In genomic region chr2:134154269-134154668, GRCh38 we compare ENCODE assay signal across 14 cellular contexts.
DNase-seq lines count a peak whose midpoint lies in the region; ATAC-seq, FAIRE-seq and TF ChIP-seq lines count a peak whose summit lies in the region.
"Had no signal": no experiment of that assay in that cellular context is flagged by ENCODE, and none has a peak within 500 bp of the region (broad histone marks: within the 10 kb centered on the region; RNA-seq: fewer than 3 reads in every experiment).

No MANE protein-coding gene starts in this region.

- H3K4me1 ChIP-seq in DOHH2 (ENCODE audit: control insufficient read depth, low read length) = peaks cover 29% of the 10 kb centered on the region
- H3K4me1 ChIP-seq in GM12878 (ENCODE audit: control insufficient read depth, insufficient read depth, low read length) = peaks cover 35% of the 10 kb centered on the region
- H3K4me1 ChIP-seq: tibial artery had no signal

- DNase-seq in GM12878 (ENCODE audit: low read depth, low spot score) (peak; percentile 36), T-helper 2 cell (no peak), cerebellar cortex (ENCODE audit: low spot score) (no peak), RPMI8226 (no peak), NCI-H1694 (lab: John Stamatoyannopoulos, UW) (no peak)
- DNase-seq: activated CD4-positive, alpha-beta memory T cell treated with anti-CD3 and anti-CD28 coated beads for 36 hours; CD4-positive, alpha-beta T cell; H9; NCI-H2227 treated with DMSO at 0.1 percent for 48 hours had no signal

- no peak overlapping the region for H3K9ac ChIP-seq in GM12878 (ENCODE audit: control insufficient read depth, insufficient read depth, low read length)

- 41% methylated on average over 7 of the region's 7 CpGs for WGBS in GM12878 (ENCODE audit: insufficient coverage, insufficient replicate concordance, low lambda C conversion rate, missing lambda C conversion rate)

- in situ Hi-C loops in GM12878 (cut with MboI) = no loop called here

- SMC1A ChIA-PET in GM12878 (lab: Charles Lee; ENCODE audit: uncharacterized antibody, unreplicated experiment) = interaction anchor here (1.1 to 4.0 kb wide), 6 partner anchors 10 to 77 kb away, joined by 3 to 20 read pairs (median 4); no protein-coding TSS in a partner anchor

- no peak for TF ChIP-seq RAD21 in GM12878 (IDR thresholded peaks at IDR 0.05; ENCODE audit: insufficient read depth, low read depth, low read length)

- H3K9me3 ChIP-seq in DOHH2 (ENCODE audit: control insufficient read depth, insufficient read depth, low read length) (no peaks in the 10 kb centered on the region), GM12878 (replicated peaks; ENCODE audit: control insufficient read depth, insufficient read depth, low read length) (no peaks in the 10 kb centered on the region)
- H3K9me3 ChIP-seq: tibial artery had no signal

- peak; percentile 78 for FAIRE-seq in GM12878 (lab: Jason Lieb, UNC)
- FAIRE-seq: islet of Langerhans had no signal

- CTCF ChIA-PET in GM12878 (lab: Yijun Ruan, JAX) = interaction anchor here (1.7 to 1.8 kb wide), 2 partner anchors 53 to 258 kb away, joined by 4 to 7 read pairs; no protein-coding TSS in a partner anchor

- intact Hi-C loops in GM12878 (cut with micrococcal nuclease; ENCODE audit: unreplicated experiment) = no loop called here

- POLR2A ChIA-PET in GM12878 (lab: Charles Lee) = no interaction called here

- no peaks in the 10 kb centered on the region for H3K9me2 ChIP-seq in DOHH2 (replicated peaks; ENCODE audit: control insufficient read depth, low read length)

- no TSS peak for BruUV-seq in GM12878 (replicated peaks; lab: Mats Ljungman, UMichigan)

- no peak for TF ChIP-seq EP300 in GM12878 (IDR thresholded peaks at IDR 0.05; ENCODE audit: borderline replicate concordance in 1 of 2, control insufficient read depth in 1 of 2, low read depth in 2 of 2, low read length in 2 of 2)

- no peaks in the 10 kb centered on the region for H3F3A ChIP-seq in DOHH2 (ENCODE audit: control insufficient read depth, insufficient read depth)

- TF ChIP-seq POLR2A in GM12878 (IDR thresholded peaks at IDR 0.05; ENCODE audit: low read depth, low read length) = no peak; the same call in 1 of the 2 replicates

- H4K20me1 ChIP-seq in DOHH2 (ENCODE audit: control insufficient read depth, insufficient read depth, low read depth, low read length) = peaks cover 7% of the 10 kb centered on the region; the same call in 1 of the 2 replicates
- H4K20me1 ChIP-seq in GM12878 (ENCODE audit: control insufficient read depth, insufficient read depth) = peaks cover 12% of the 10 kb centered on the region; the same call in 1 of the 2 replicates

- RAD21 ChIA-PET in GM12878 (lab: Charles Lee; ENCODE audit: unreplicated experiment) = interaction anchor here (0.9 to 1.5 kb wide), 2 partner anchors 36 to 258 kb away, joined by 3 read pairs; no protein-coding TSS in a partner anchor

- TF ChIP-seq CTCF in DOHH2 (IDR thresholded peaks at IDR 0.05; ENCODE audit: low read depth, low read length, poor library complexity, severe bottlenecking) (no peak), GM12878 (IDR thresholded peaks at IDR 0.05 in 2 of 3, conservative IDR thresholded peaks at IDR 0.05 in 1 of 3; ENCODE audit: control insufficient read depth in 2 of 3, extremely low read depth in 1 of 3, insufficient read depth in 1 of 3, low read depth in 3 of 3, low read length in 3 of 3) (no peak)

- H3K4me2 ChIP-seq in DOHH2 (ENCODE audit: low read length) (peak overlapping the region; percentile 10; the same call in 1 of the 2 replicates), GM12878 (ENCODE audit: control insufficient read depth, insufficient read depth) (peak overlapping the region; percentile 67)

- no peak overlapping the region for H3K4me3 ChIP-seq in DOHH2 (ENCODE audit: low read length)
- no peak overlapping the region for H3K4me3 ChIP-seq in GM12878
- H3K4me3 ChIP-seq: tibial artery had no signal

- H2AFZ ChIP-seq in GM12878 (ENCODE audit: control insufficient read depth, low read depth, low read length) = no peak overlapping the region

- H3K27me3 ChIP-seq in DOHH2 (ENCODE audit: control insufficient read depth, low read length) (no peaks in the 10 kb centered on the region), GM12878 (replicated peaks in 1 of 2; ENCODE audit: control insufficient read depth in 2 of 2, insufficient read depth in 2 of 2, low read length in 1 of 2) (no peaks in the 10 kb centered on the region)
- H3K27me3 ChIP-seq: tibial artery had no signal

- ATAC-seq in GM19468 (IDR thresholded peaks at IDR 0.05; ENCODE audit: extremely low read depth, unreplicated experiment) (peak; percentile 54), HG03103 (IDR thresholded peaks at IDR 0.05; ENCODE audit: low read depth, unreplicated experiment) (peak; percentile 41), GM12878 (peak; percentile 86)

- H3K79me2 ChIP-seq in DOHH2 (ENCODE audit: control insufficient read depth, low read length) = peaks cover 80% of the 10 kb centered on the region
- H3K79me2 ChIP-seq in GM12878 (ENCODE audit: control insufficient read depth, insufficient read depth, low read length) = peaks cover 79% of the 10 kb centered on the region

- H3K36me3 ChIP-seq in DOHH2 (ENCODE audit: control insufficient read depth, low read length) = peaks cover 3% of the 10 kb centered on the region; the same call in 1 of the 2 replicates
- H3K36me3 ChIP-seq in GM12878 (ENCODE audit: control insufficient read depth in 2 of 2, insufficient read depth in 2 of 2, low read length in 1 of 2) = peaks cover 4 to 6% of the 10 kb centered on the region in 2 experiments; a peak in 2 of 4 replicates

- no peak overlapping the region; the same call in 1 of the 2 replicates for H3K27ac ChIP-seq in DOHH2 (ENCODE audit: low read depth, low read length)
- peak overlapping the region; percentile 34 for H3K27ac ChIP-seq in GM12878 (ENCODE audit: control insufficient read depth, insufficient read depth)
- H3K27ac ChIP-seq: tibial artery had no signal

TF ChIP-seq in GM12878, 131 proteins besides CTCF, POLR2A, EP300 and RAD21 (continues in another document):
- TF ChIP-seq ATF3 (IDR thresholded peaks at IDR 0.05; ENCODE audit: borderline replicate concordance, extremely low read depth, low read depth, low read length) = no peak
- no peak for TF ChIP-seq YY1 (IDR thresholded peaks at IDR 0.05; ENCODE audit: low read depth, low read length)
- peak; percentile 84; the same call in 1 of the 2 replicates for TF ChIP-seq TCF12 (IDR thresholded peaks at IDR 0.05; ENCODE audit: low read depth, low read length)
- 0 out of 2 replicates have a peak, but pooled peaks have one; percentile 34 for TF ChIP-seq ATF2 (IDR thresholded peaks at IDR 0.05; ENCODE audit: low read length)
- TF ChIP-seq SUPT20H (IDR thresholded peaks at IDR 0.05; ENCODE audit: borderline replicate concordance, control insufficient read depth, low read depth, low read length) = no peak
- no peak for TF ChIP-seq POLR2AphosphoS5 (IDR thresholded peaks at IDR 0.05; ENCODE audit: low read length)
- TF ChIP-seq PBX3 (IDR thresholded peaks at IDR 0.05; ENCODE audit: insufficient replicate concordance, low read depth, low read length) = no peak
- no peak for TF ChIP-seq ATF7 (IDR thresholded peaks at IDR 0.05; ENCODE audit: low read depth)
- peak; percentile 24; the same call in 1 of the 2 replicates for TF ChIP-seq BCL11A (IDR thresholded peaks at IDR 0.05; ENCODE audit: low read depth, low read length)
- TF ChIP-seq TCF3 (IDR thresholded peaks at IDR 0.05; ENCODE audit: borderline replicate concordance, insufficient read depth, low read depth, low read length) = peak; percentile 74; the same call in 1 of the 2 replicates
- 0 out of 2 replicates have a peak, but pooled peaks have one; percentile 23 for TF ChIP-seq GABPA (IDR thresholded peaks at IDR 0.05; ENCODE audit: low read depth)
- TF ChIP-seq NR2F1 (conservative IDR thresholded peaks at IDR 0.05) = 0 out of 2 replicates have a peak, but pooled peaks have one; percentile 30
- TF ChIP-seq PAX5 (IDR thresholded peaks at IDR 0.05; ENCODE audit: borderline replicate concordance, low read depth, low read length) = 0 out of 2 replicates have a peak, but pooled peaks have one; percentile 27
- no peak for TF ChIP-seq SP1 (IDR thresholded peaks at IDR 0.05; ENCODE audit: low read depth, low read length)
- TF ChIP-seq CBX5 (IDR thresholded peaks at IDR 0.05; ENCODE audit: low read depth) = no peak
- no peak for TF ChIP-seq PKNOX1 (IDR thresholded peaks at IDR 0.05)
